Comparison of ENCODE assay signal across 8 cellular contexts in the genomic region with DNA sequence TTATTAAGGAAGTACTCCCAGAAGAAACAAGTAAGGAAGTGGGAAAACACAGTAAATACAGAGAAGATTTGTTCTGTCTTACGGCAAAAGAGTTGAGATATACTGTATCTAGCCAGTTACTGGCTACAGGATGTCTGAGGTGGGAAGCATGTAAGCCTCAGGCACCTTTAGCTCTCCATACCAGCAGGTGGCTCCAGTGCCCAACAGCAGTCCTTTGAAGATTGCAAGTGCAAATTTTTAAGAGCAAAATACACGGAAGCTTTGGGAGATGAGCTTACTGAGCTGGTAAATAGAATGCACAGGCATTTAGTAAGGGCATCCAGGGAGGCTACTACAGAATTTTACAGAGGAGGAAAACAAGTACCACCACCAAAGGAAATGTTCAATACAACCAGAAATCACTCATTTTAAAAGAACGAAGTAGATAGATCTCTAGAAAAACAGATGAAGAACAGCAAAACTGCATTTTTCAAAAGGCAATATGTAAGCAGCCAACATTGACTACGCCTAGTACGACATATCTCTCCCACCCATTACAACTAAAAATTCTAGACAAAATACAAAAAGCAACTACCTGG. TPM values are rescaled to one million over a fixed set of nuclear protein-coding genes. Genes with fewer than 3 reads are reported as not detected.
DNase-seq lines count a peak whose midpoint lies in the region; ATAC-seq, FAIRE-seq and TF ChIP-seq lines count a peak whose summit lies in the region.

No MANE protein-coding gene starts in this region.

- ATAC-seq in HG03039 (IDR thresholded peaks at IDR 0.05; ENCODE audit: unreplicated experiment) (no peak), GM18498 (IDR thresholded peaks at IDR 0.05; ENCODE audit: unreplicated experiment) (no peak)

- intact Hi-C loops in ascending aorta (cut with DNase I), result no loop called here

- H3K4me3 ChIP-seq in OCI-LY1 (ENCODE audit: low read depth, low read length, poor library complexity, severe bottlenecking), result no peak overlapping the region
- H3K4me3 ChIP-seq in fibroblast of pulmonary artery (replicated peaks; ENCODE audit: low read depth, low read length), result no peak overlapping the region
- H3K4me3 ChIP-seq in ascending aorta, result no peak overlapping the region

- H3K36me3 ChIP-seq in OCI-LY1 (ENCODE audit: insufficient read depth, low read length) (no peaks in the 10 kb centered on the region), ascending aorta (no peaks in the 10 kb centered on the region)

- no peak overlapping the region for H3K9ac ChIP-seq in OCI-LY1 (ENCODE audit: low read length)

- H3K4me1 ChIP-seq in OCI-LY1 (ENCODE audit: insufficient read depth, low read length, severe bottlenecking) (no peaks in the 10 kb centered on the region), ascending aorta (no peaks in the 10 kb centered on the region)

- no peaks in the 10 kb centered on the region for H3K9me3 ChIP-seq in OCI-LY1 (ENCODE audit: low read length)
- no peaks in the 10 kb centered on the region for H3K9me3 ChIP-seq in ascending aorta

- H3K9me2 ChIP-seq in OCI-LY1 (ENCODE audit: low read depth, low read length), result no peaks in the 10 kb centered on the region

- H3K4me2 ChIP-seq in OCI-LY1 (ENCODE audit: low read length), result no peak overlapping the region

- TF ChIP-seq POLR2A in GM12892 (IDR thresholded peaks at IDR 0.05; ENCODE audit: low read depth, low read length), result no peak

- peak; percentile 16 for DNase-seq in AG08396 (ENCODE audit: low spot score)
- DNase-seq in GM12892 (ENCODE audit: insufficient read length), result no peak
- peak; percentile 24 for DNase-seq in fibroblast of pulmonary artery (ENCODE audit: low read depth)
- DNase-seq in central memory CD4-positive, alpha-beta T cell, result no peak
- DNase-seq in ascending aorta (ENCODE audit: low spot score in 2 of 2), result no peak

- H3K27me3 ChIP-seq in OCI-LY1 (ENCODE audit: insufficient read depth, low read length) (no peaks in the 10 kb centered on the region), ascending aorta (no peaks in the 10 kb centered on the region)

- no peak overlapping the region for H2AFZ ChIP-seq in OCI-LY1 (ENCODE audit: low read length)

- H3F3A ChIP-seq in OCI-LY1 (ENCODE audit: insufficient read depth, low read length), result no peaks in the 10 kb centered on the region

- TF ChIP-seq CTCF in OCI-LY1 (IDR thresholded peaks at IDR 0.05; ENCODE audit: low read length) (peak; percentile 63), fibroblast of pulmonary artery (IDR thresholded peaks at IDR 0.05; ENCODE audit: low read length, missing control alignments) (peak; percentile 42), ascending aorta (IDR thresholded peaks at IDR 0.05) (no peak)

- H3K79me2 ChIP-seq in OCI-LY1 (ENCODE audit: insufficient read depth, low read length), result no peaks in the 10 kb centered on the region

- H3K27ac ChIP-seq in OCI-LY1 (ENCODE audit: low read depth, low read length, poor library complexity, severe bottlenecking) (no peak overlapping the region), ascending aorta (no peak overlapping the region)

- FAIRE-seq in GM12892 (lab: Jason Lieb, UNC), result peak; percentile 24

- no peaks in the 10 kb centered on the region for H4K20me1 ChIP-seq in OCI-LY1 (ENCODE audit: insufficient read depth, low read length)

RNA-seq across cellular contexts. Expression of a gene that starts 57.9 kb away (rescaled TPM):
- not detected for polyA plus RNA-seq in GM12892 (2012; ENCODE audit: missing spikeins)
- not detected for total RNA-seq in ascending aorta

Comparison
In these comparisons a context has a peak if more than half of its experiments do, and no peak if none do; other contexts are left out.
1. DNase-seq: peak in AG08396 (single experiment) and fibroblast of pulmonary artery (single experiment); none in GM12892 (single experiment), central memory CD4-positive, alpha-beta T cell (single experiment) and ascending aorta (0 of 2).
2. CTCF ChIP-seq: peak in OCI-LY1 (single experiment) and fibroblast of pulmonary artery (single experiment); none in ascending aorta (0 of 3).